Comparison of ENCODE assay signal across 21 cellular contexts in the genomic region with DNA sequence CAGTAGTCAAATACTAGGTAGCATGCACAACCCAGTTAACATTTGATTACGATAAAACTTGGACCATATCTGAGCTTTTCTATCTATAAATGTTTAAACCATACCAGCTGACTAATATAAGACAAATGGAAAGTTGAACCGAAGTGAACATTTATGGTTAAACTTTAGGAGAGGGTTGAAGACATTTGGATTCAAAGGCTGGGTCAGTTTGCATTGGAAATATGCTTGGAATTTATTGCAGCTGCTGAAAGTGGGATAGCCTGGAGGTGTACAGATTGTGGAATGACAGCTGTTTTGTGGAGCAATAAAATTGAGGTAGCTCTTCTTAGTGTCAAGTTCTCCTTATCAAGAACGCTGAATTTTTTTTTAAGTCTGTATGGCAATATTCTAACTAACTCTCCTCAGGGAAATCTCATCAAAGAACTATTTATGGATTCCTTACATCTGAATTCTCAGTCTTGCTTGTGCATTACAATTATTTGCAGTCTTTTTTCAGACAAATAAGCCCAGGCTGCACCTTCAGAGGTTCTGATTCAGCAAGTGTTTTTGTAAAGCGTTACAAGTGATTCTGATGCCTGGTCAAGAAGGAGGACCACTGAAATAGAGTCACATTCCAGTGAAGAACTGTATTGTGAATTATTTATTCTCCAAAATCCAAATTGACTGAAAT.
A peak's percentile ranks its signal among the peaks of the same experiment; 100 is the strongest.
DNase-seq lines count a peak whose midpoint lies in the region; ATAC-seq and TF ChIP-seq lines count a peak whose summit lies in the region.
"Had no signal": no experiment of that assay in that cellular context is flagged by ENCODE, and none has a peak within 500 bp of the region (broad histone marks: within the 10 kb centered on the region; RNA-seq: fewer than 3 reads in every experiment).

No MANE protein-coding gene starts in this region.

- no peak overlapping the region; the same call in 1 of the 3 replicates for H2BK15ac ChIP-seq in IMR-90 (ENCODE audit: low read depth, low read length)

- peak overlapping the region; percentile 42 for H2BK5ac ChIP-seq in IMR-90 (ENCODE audit: low read depth, low read length, poor library complexity, severe bottlenecking)

- peaks cover 4% of the 10 kb centered on the region; the same call in 1 of the 2 replicates for H3K9me1 ChIP-seq in IMR-90 (ENCODE audit: insufficient read depth, low read length)

- no peak overlapping the region for H2AFZ ChIP-seq in IMR-90 (replicated peaks; ENCODE audit: low read length, poor library complexity)
- H2AFZ ChIP-seq: neural progenitor cell had no signal

- H3K27me3 ChIP-seq in IMR-90 (ENCODE audit: control insufficient read depth, insufficient read depth, low read length) (no peaks in the 10 kb centered on the region), left lung (no peaks in the 10 kb centered on the region)
- H3K27me3 ChIP-seq: BLaER1 treated with 17β-estradiol and CSF1 and Interleukin-3, amounts not matched to agents 10 nM and 100 nM; esophagus squamous epithelium; neural progenitor cell; right lobe of liver had no signal

- peak overlapping the region in 1 of 2 experiments; percentile 23; a peak in 1 of 4 replicates for H4K8ac ChIP-seq in IMR-90 (ENCODE audit: low read depth in 2 of 2, low read length in 2 of 2)

- H3K79me1 ChIP-seq in IMR-90 (ENCODE audit: low read depth in 1 of 2, low read length in 2 of 2): no peaks in the 10 kb centered on the region

- H3K4me1 Mint-ChIP-seq in Calu3 (ENCODE audit: low read depth, unreplicated experiment) (peaks cover 19% of the 10 kb centered on the region), nephron (peaks cover 36% of the 10 kb centered on the region)
- H3K4me1 Mint-ChIP-seq: activated T-helper 17 cell treated with anti-CD3 and anti-CD28 coated beads, Interleukin-2, amount 50 U/mL, for 72 hours; neural progenitor cell had no signal

- no peak overlapping the region; the same call in 1 of the 2 replicates for H2AK5ac ChIP-seq in IMR-90 (ENCODE audit: low read depth, low read length)

- no peaks in the 10 kb centered on the region for H4K20me1 ChIP-seq in IMR-90 (ENCODE audit: insufficient read depth, low read length)
- H4K20me1 ChIP-seq: BLaER1 treated with 17β-estradiol and CSF1 and Interleukin-3, amounts not matched to agents 10 nM and 100 nM had no signal

- peak overlapping the region; percentile 42 for H3K4ac ChIP-seq in IMR-90 (ENCODE audit: low read depth, low read length)

- no peak overlapping the region for H2AK9ac ChIP-seq in IMR-90 (replicated peaks; ENCODE audit: low read depth, low read length, poor library complexity)

- DNase-seq in Calu3 (no peak), IMR-90 (peak; percentile 71), dedifferentiated amniotic fluid mesenchymal stem cell (ENCODE audit: extremely low spot score) (peak; percentile 36), left lung (no peak), OCI-M2 (lab: John Stamatoyannopoulos, UW; ENCODE audit: unreplicated experiment) (no peak), left ventricle myocardium superior (no peak)
- DNase-seq: activated CD4-positive, alpha-beta memory T cell treated with anti-CD3 and anti-CD28 coated beads for 36 hours; amygdala; DMS79 treated with DMSO at 0.1 percent for 48 hours; esophagus squamous epithelium; H7; KG1; NCI-H2227 treated with DMSO at 0.1 percent for 48 hours; right lobe of liver had no signal

- H3K27ac ChIP-seq in IMR-90 (ENCODE audit: insufficient read depth, low read length) (no peak overlapping the region), left lung (no peak overlapping the region)
- H3K27ac ChIP-seq: BLaER1 treated with 17β-estradiol and CSF1 and Interleukin-3, amounts not matched to agents 10 nM and 100 nM; esophagus squamous epithelium; neural progenitor cell; right lobe of liver had no signal

- dilution Hi-C loops in IMR-90 (cut with HindIII; ENCODE audit: low sequenced_read_pairs, unreplicated experiment): no loop called here

- H4K91ac ChIP-seq in IMR-90 (ENCODE audit: insufficient read depth, low read depth, low read length): no peak overlapping the region

- H2BK20ac ChIP-seq in IMR-90 (ENCODE audit: low read depth, low read length): peak overlapping the region; percentile 80

- intact Hi-C loops in Calu3 (cut with micrococcal nuclease; ENCODE audit: unreplicated experiment): no loop called here
- intact Hi-C loops in IMR-90 (cut with micrococcal nuclease): no loop called here
- intact Hi-C loops in left lung (cut with DNase I): no loop called here
- intact Hi-C loops in left ventricle myocardium superior (cut with micrococcal nuclease): no loop called here

- no peak for TF ChIP-seq RAD21 in IMR-90 (IDR thresholded peaks at IDR 0.05; ENCODE audit: low read length)

- BruUV-seq in Calu3 (replicated peaks; lab: Mats Ljungman, UMichigan) (no TSS peak), IMR-90 (replicated peaks; lab: Mats Ljungman, UMichigan) (no TSS peak)

- TF ChIP-seq POLR2A in IMR-90 (IDR thresholded peaks at IDR 0.05; ENCODE audit: low read depth, low read length): no peak

- H3K18ac ChIP-seq in IMR-90 (ENCODE audit: low read depth, low read length): no peak overlapping the region

- TF ChIP-seq CTCF in Calu3 (IDR thresholded peaks at IDR 0.05; ENCODE audit: unreplicated experiment) (no peak), IMR-90 (conservative IDR thresholded peaks at IDR 0.05; ENCODE audit: low read depth, low read length) (no peak), nephron (IDR thresholded peaks at IDR 0.05; ENCODE audit: unreplicated experiment in 3 of 3) (no peak), left lung (IDR thresholded peaks at IDR 0.05) (no peak)

- ATAC-seq in IMR-90 (ENCODE audit: low read depth) (peak; percentile 85), left lung (no peak), GM18519 (IDR thresholded peaks at IDR 0.05; ENCODE audit: low FRiP score, unreplicated experiment) (no peak), left ventricle myocardium superior (no peak)
- ATAC-seq: activated T-helper 17 cell treated with anti-CD3 and anti-CD28 coated beads, Interleukin-2, amount 50 U/mL, for 72 hours; right lobe of liver; stimulated activated memory B cell treated with anti-CD40 and anti-IgM and Interleukin-4, amounts not matched to agents 10 μg/mL and 1 μg/mL and 100 μg/mL, for 72 hours had no signal

- no peaks in the 10 kb centered on the region for H3K36me3 ChIP-seq in IMR-90 (ENCODE audit: control insufficient read depth, insufficient read depth, low read length)
- no peaks in the 10 kb centered on the region for H3K36me3 ChIP-seq in left lung
- H3K36me3 ChIP-seq: BLaER1 treated with 17β-estradiol and CSF1 and Interleukin-3, amounts not matched to agents 10 nM and 100 nM; esophagus squamous epithelium; neural progenitor cell; right lobe of liver had no signal

- no CpG with 5 or more reads among the region's 4 CpGs for WGBS in IMR-90 (ENCODE audit: extremely low coverage in 2 of 2, insufficient read length in 1 of 2), 2 experiments

- H3K23ac ChIP-seq in IMR-90 (ENCODE audit: low read depth, low read length): no peak overlapping the region

- in situ Hi-C loops in IMR-90 (cut with MboI; ENCODE audit: low sequenced_read_pairs): no loop called here

- CTCF ChIA-PET in Calu3 (lab: Charles Lee): interaction anchor here (0.5 kb wide), 1 partner anchor 363 kb away, joined by 3 read pairs; no protein-coding TSS in a partner anchor
- CTCF ChIA-PET in IMR-90 (lab: Yijun Ruan, JAX): no interaction called here

- H3K4me3 ChIP-seq in IMR-90 (ENCODE audit: insufficient read depth, low read depth, low read length): no peak overlapping the region
- H3K4me3 ChIP-seq in left lung: no peak overlapping the region
- H3K4me3 ChIP-seq: BLaER1 treated with 17β-estradiol and CSF1 and Interleukin-3, amounts not matched to agents 10 nM and 100 nM; esophagus squamous epithelium; lung; neural progenitor cell; right lobe of liver had no signal

- no peaks in the 10 kb centered on the region for H3K9me3 Mint-ChIP-seq in Calu3 (ENCODE audit: low read depth, unreplicated experiment)
- no peaks in the 10 kb centered on the region for H3K9me3 Mint-ChIP-seq in nephron
- H3K9me3 Mint-ChIP-seq: neural progenitor cell had no signal

- peak overlapping the region; percentile 64; the same call in 1 of the 2 replicates for H3K4me2 ChIP-seq in IMR-90 (ENCODE audit: low read depth, low read length)
- H3K4me2 ChIP-seq: BLaER1 treated with 17β-estradiol and CSF1 and Interleukin-3, amounts not matched to agents 10 nM and 100 nM; neural progenitor cell had no signal

- no peak overlapping the region for H3K4me3 Mint-ChIP-seq in Calu3 (ENCODE audit: low read depth, unreplicated experiment)
- no peak overlapping the region for H3K4me3 Mint-ChIP-seq in nephron
- H3K4me3 Mint-ChIP-seq: activated CD4-positive, alpha-beta memory T cell treated with anti-CD3 and anti-CD28 coated beads for 36 hours; activated T-helper 17 cell treated with anti-CD3 and anti-CD28 coated beads, Interleukin-2, amount 50 U/mL, for 72 hours; neural progenitor cell; stimulated activated memory B cell treated with anti-CD40 and anti-IgM and Interleukin-4, amounts not matched to agents 10 μg/mL and 1 μg/mL and 100 μg/mL, for 72 hours had no signal

- no peaks in the 10 kb centered on the region for H3K36me3 Mint-ChIP-seq in Calu3 (ENCODE audit: insufficient read depth, unreplicated experiment)
- H3K36me3 Mint-ChIP-seq in nephron (ENCODE audit: low read depth): no peaks in the 10 kb centered on the region
- H3K36me3 Mint-ChIP-seq: activated CD4-positive, alpha-beta memory T cell treated with anti-CD3 and anti-CD28 coated beads for 36 hours; neural progenitor cell had no signal

- H3K27ac Mint-ChIP-seq in Calu3 (ENCODE audit: unreplicated experiment): peak overlapping the region; percentile 11
- H3K27ac Mint-ChIP-seq in nephron: peak overlapping the region; percentile 30 to 57 (median 37)
- H3K27ac Mint-ChIP-seq: activated CD4-positive, alpha-beta memory T cell treated with anti-CD3 and anti-CD28 coated beads for 36 hours; activated T-helper 17 cell treated with anti-CD3 and anti-CD28 coated beads, Interleukin-2, amount 50 U/mL, for 72 hours; neural progenitor cell; stimulated activated memory B cell treated with anti-CD40 and anti-IgM and Interleukin-4, amounts not matched to agents 10 μg/mL and 1 μg/mL and 100 μg/mL, for 72 hours had no signal

- H2BK120ac ChIP-seq in IMR-90 (ENCODE audit: low read depth, low read length): peak overlapping the region; percentile 78

- H3K56ac ChIP-seq in IMR-90 (ENCODE audit: extremely low read depth, insufficient read depth, low read length): peak overlapping the region; percentile 24; the same call in 1 of the 2 replicates

- no peak overlapping the region for H3K9ac ChIP-seq in IMR-90 (ENCODE audit: low read depth, low read length)
- H3K9ac ChIP-seq: BLaER1 treated with 17β-estradiol and CSF1 and Interleukin-3, amounts not matched to agents 10 nM and 100 nM; neural progenitor cell had no signal

- peaks cover under 1% of the 10 kb centered on the region for H3K4me1 ChIP-seq in IMR-90 (ENCODE audit: control insufficient read depth, insufficient read depth, low read length)
- H3K4me1 ChIP-seq in left lung: no peaks in the 10 kb centered on the region
- H3K4me1 ChIP-seq: esophagus squamous epithelium, neural progenitor cell, right lobe of liver had no signal

- POLR2A ChIA-PET in IMR-90 (lab: Charles Lee; ENCODE audit: unreplicated experiment): interaction anchor here (0.7 kb wide), 1 partner anchor 337 kb away, joined by 3 read pairs; no protein-coding TSS in a partner anchor

- H3K14ac ChIP-seq in IMR-90 (replicated peaks; ENCODE audit: low read depth, low read length): no peak overlapping the region

- H3K27me3 Mint-ChIP-seq in Calu3 (ENCODE audit: unreplicated experiment) (no peaks in the 10 kb centered on the region), nephron (ENCODE audit: low read depth) (no peaks in the 10 kb centered on the region)
- H3K27me3 Mint-ChIP-seq: activated CD4-positive, alpha-beta memory T cell treated with anti-CD3 and anti-CD28 coated beads for 36 hours; activated T-helper 17 cell treated with anti-CD3 and anti-CD28 coated beads, Interleukin-2, amount 50 U/mL, for 72 hours; stimulated activated memory B cell treated with anti-CD40 and anti-IgM and Interleukin-4, amounts not matched to agents 10 μg/mL and 1 μg/mL and 100 μg/mL, for 72 hours had no signal

- H3K9me3 ChIP-seq in IMR-90 (ENCODE audit: control insufficient read depth, insufficient read depth, low read length) (no peaks in the 10 kb centered on the region), left lung (no peaks in the 10 kb centered on the region)
- H3K9me3 ChIP-seq: esophagus squamous epithelium, right lobe of liver had no signal

- H4K5ac ChIP-seq in IMR-90 (ENCODE audit: low read depth, low read length): peak overlapping the region; percentile 25; the same call in 1 of the 2 replicates

Comparison
In these comparisons a context has a peak if more than half of its experiments do, and no peak if none do; other contexts are left out.
1. DNase-seq: peak in IMR-90 (single experiment) and dedifferentiated amniotic fluid mesenchymal stem cell (single experiment); none in Calu3 (single experiment), left lung (0 of 2), OCI-M2 (single experiment) and left ventricle myocardium superior (single experiment).